ENCODE assay signal across 10 cellular contexts in genomic region chr3:66302288-66302687, GRCh38.
A peak's percentile ranks its signal among the peaks of the same experiment; 100 is the strongest.
DNase-seq lines count a peak whose midpoint lies in the region; ATAC-seq lines count a peak whose summit lies in the region.
"Had no signal": no experiment of that assay in that cellular context is flagged by ENCODE, and none has a peak within 500 bp of the region (broad histone marks: within the 10 kb centered on the region; RNA-seq: fewer than 3 reads in every experiment).

No MANE protein-coding gene starts in this region.

- peak; percentile 40 for DNase-seq in activated CD4-positive, CD25-positive, alpha-beta regulatory T cell treated with anti-CD3 and anti-CD28 coated beads, Interleukin-2, amount 50 U/mL, for 16 hours (ENCODE audit: low read depth, low spot score)
- peak; percentile 40 for DNase-seq in naive B cell
- no peak for DNase-seq in substantia nigra (lab: John Stamatoyannopoulos, UW)
- DNase-seq in HuH-7.5 (ENCODE audit: low spot score): no peak
- no peak for DNase-seq in NOMO-1 (lab: John Stamatoyannopoulos, UW; ENCODE audit: unreplicated experiment in 2 of 2)
- no peak for DNase-seq in anterior cingulate cortex (lab: John Stamatoyannopoulos, UW)
- DNase-seq: kidney glomerular epithelial cell had no signal

- H3K9me3 Mint-ChIP-seq in naive B cell: peaks cover 0 to 9% (median 0%) of the 10 kb centered on the region in 7 donors

- peak overlapping the region in 7 of 8 donors; percentile 44 to 77 (median 54) for H3K4me3 Mint-ChIP-seq in naive B cell

- H3K27ac Mint-ChIP-seq in naive B cell: peak overlapping the region; percentile 85 to 97 (median 92)

- peak; percentile 57 for ATAC-seq in GM18870 (IDR thresholded peaks at IDR 0.05; ENCODE audit: unreplicated experiment)
- peak; percentile 68 for ATAC-seq in HG02678 (IDR thresholded peaks at IDR 0.05; ENCODE audit: unreplicated experiment)
- peak; percentile 83 to 85 for ATAC-seq in naive B cell (ENCODE audit: low read depth in 2 of 2)
- ATAC-seq: K562 had no signal

- H3K36me3 Mint-ChIP-seq in naive B cell: peaks cover 4 to 6% of the 10 kb centered on the region in 2 donors

- H3K27me3 Mint-ChIP-seq in naive B cell: no peaks in the 10 kb centered on the region

- H3K4me1 Mint-ChIP-seq in naive B cell: peaks cover 31 to 58% (median 55%) of the 10 kb centered on the region in 3 donors

- no peak overlapping the region for H3K27ac ChIP-seq in substantia nigra (ENCODE audit: low read depth, low read length, poor library complexity, severe bottlenecking)

Comparison
In these comparisons a context has a peak if more than half of its experiments do, and no peak if none do; other contexts are left out.
1. DNase-seq: peak in activated CD4-positive, CD25-positive, alpha-beta regulatory T cell treated with anti-CD3 and anti-CD28 coated beads, Interleukin-2, amount 50 U/mL, for 16 hours (single experiment) and naive B cell (single experiment); none in substantia nigra (0 of 49), HuH-7.5 (single experiment), NOMO-1 (0 of 2) and anterior cingulate cortex (0 of 58).
2. Peak in every context shown above with its lines, with median percentiles within 50 percentile points of each other: ATAC-seq.